8 cellular contexts compared by ENCODE assay signal in the genomic region with DNA sequence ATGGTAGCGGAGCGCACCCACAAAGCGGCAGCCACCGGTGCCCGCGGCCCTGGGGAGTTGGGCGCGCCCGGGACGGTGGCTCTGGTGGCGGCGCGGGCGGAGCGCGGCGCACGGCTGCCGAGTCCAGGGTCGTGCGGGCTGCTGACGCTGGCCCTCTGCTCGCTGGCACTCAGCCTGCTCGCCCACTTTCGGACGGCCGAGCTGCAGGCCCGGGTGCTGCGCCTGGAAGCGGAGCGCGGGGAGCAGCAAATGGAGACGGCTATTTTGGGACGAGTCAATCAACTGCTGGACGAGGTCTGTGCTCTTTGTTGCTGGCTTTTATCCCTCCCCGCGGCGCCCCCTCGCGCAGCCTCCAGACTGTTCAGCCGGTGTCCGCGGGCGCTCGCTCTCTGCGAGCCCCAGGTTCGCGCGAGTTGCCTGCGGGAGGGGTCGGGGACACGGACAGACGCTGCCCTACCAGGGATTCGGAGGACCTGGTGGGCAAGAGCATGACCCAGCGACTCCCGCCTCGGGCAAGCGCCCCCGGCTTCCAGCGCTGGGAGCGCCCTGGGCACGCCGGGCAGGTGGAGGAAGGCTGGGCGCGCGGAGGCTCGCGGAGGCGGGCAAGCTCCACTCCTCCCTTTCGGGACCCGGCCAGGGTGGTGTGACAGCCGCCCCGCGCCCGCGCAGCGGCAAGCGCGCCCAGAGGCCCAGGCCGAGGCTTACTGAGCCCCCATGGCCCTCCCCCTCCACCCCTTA. TPM values are rescaled to one million over a fixed set of nuclear protein-coding genes. Genes with fewer than 3 reads are reported as not detected.
DNase-seq lines count a peak whose midpoint lies in the region; ATAC-seq, FAIRE-seq and TF ChIP-seq lines count a peak whose summit lies in the region.

No MANE protein-coding gene starts in this region.

- H3K9ac ChIP-seq in SK-N-MC (ENCODE audit: insufficient read length) = no peak overlapping the region

- TF ChIP-seq CTCF in Calu3 (IDR thresholded peaks at IDR 0.05; ENCODE audit: unreplicated experiment) (no peak), glutamatergic neuron (IDR thresholded peaks at IDR 0.05; ENCODE audit: partially characterized antibody, unreplicated experiment) (peak; percentile 3), pancreas (IDR thresholded peaks at IDR 0.05) (no peak)

- peaks cover 0 to 9% (median 4%) of the 10 kb centered on the region in 4 donors for H3K27me3 ChIP-seq in pancreas

- H3K27ac Mint-ChIP-seq in Calu3 (ENCODE audit: unreplicated experiment) (no peak overlapping the region), glutamatergic neuron (ENCODE audit: unreplicated experiment) (no peak overlapping the region), T-cell (no peak overlapping the region)

- H3K4me3 Mint-ChIP-seq in Calu3 (ENCODE audit: low read depth, unreplicated experiment) (peak overlapping the region; percentile 71), glutamatergic neuron (ENCODE audit: unreplicated experiment) (peak overlapping the region; percentile 87), T-cell (peak overlapping the region in 1 of 3 donors; percentile 58)

- intact Hi-C loops in Calu3 (cut with micrococcal nuclease; ENCODE audit: unreplicated experiment) = loop anchor here (5.0 kb wide), 1 partner anchor 110 kb away; no protein-coding TSS in a partner anchor
- intact Hi-C loops in pancreas (cut with DNase I) = no loop called here

- no peak overlapping the region for H3K27ac ChIP-seq in SK-N-MC
- no peak overlapping the region for H3K27ac ChIP-seq in pancreas

- H3K4me1 Mint-ChIP-seq in Calu3 (ENCODE audit: low read depth, unreplicated experiment) (peaks cover 9% of the 10 kb centered on the region), glutamatergic neuron (ENCODE audit: low read depth, unreplicated experiment) (peaks cover 21% of the 10 kb centered on the region), T-cell (peaks cover 10 to 15% (median 11%) of the 10 kb centered on the region in 3 donors)

- no peaks in the 10 kb centered on the region for H3K9me3 Mint-ChIP-seq in Calu3 (ENCODE audit: low read depth, unreplicated experiment)
- H3K9me3 Mint-ChIP-seq in glutamatergic neuron (ENCODE audit: unreplicated experiment) = peaks cover 4% of the 10 kb centered on the region
- no peaks in the 10 kb centered on the region for H3K9me3 Mint-ChIP-seq in T-cell

- H3K9me3 ChIP-seq in SK-N-MC (ENCODE audit: low read depth, low read length) = no peaks in the 10 kb centered on the region
- H3K9me3 ChIP-seq in pancreas = no peaks in the 10 kb centered on the region

- FAIRE-seq in pancreas (lab: Jason Lieb, UNC) = no peak

- H3K4me3 ChIP-seq in SK-N-MC (peak overlapping the region; percentile 76), pancreas (peak overlapping the region; percentile 0 to 46 (median 32))

- peak; percentile 58 for DNase-seq in Calu3
- DNase-seq in SK-N-MC (ENCODE audit: low read depth, low spot score) = no peak
- peak; percentile 61 for DNase-seq in glutamatergic neuron
- DNase-seq in pancreas = peak in 2 of 6 donors; percentile 17 to 65
- DNase-seq in T-cell = no peak
- DNase-seq in activated CD8-positive, alpha-beta memory T cell treated with anti-CD3 and anti-CD28 coated beads, Interleukin-2, amount 50 U/mL, for 48 hours = no peak
- no peak for DNase-seq in OCI-M2 (lab: John Stamatoyannopoulos, UW; ENCODE audit: unreplicated experiment)

- no TSS peak for BruUV-seq in Calu3 (replicated peaks; lab: Mats Ljungman, UMichigan)

- H3K4me1 ChIP-seq in pancreas = peaks cover 4 to 10% (median 8%) of the 10 kb centered on the region in 3 donors

- POLR2A ChIA-PET in T-cell (lab: Charles Lee) = no interaction called here

- ATAC-seq in pancreas (peak; percentile 28 to 67 (median 50)), T-cell (replicated peaks in 1 of 4) (no peak), GM21515 (IDR thresholded peaks at IDR 0.05; ENCODE audit: unreplicated experiment) (no peak)

- CTCF ChIA-PET in Calu3 (lab: Charles Lee) = interaction anchor here (1.0 kb wide), 1 partner anchor 67 kb away, joined by 3 read pairs; no protein-coding TSS in a partner anchor
- CTCF ChIA-PET in T-cell (lab: Charles Lee) = no interaction called here

- 1 to 5% methylated on average over 69 to 80 of the region's 80 CpGs for WGBS in pancreas, 2 donors

- no peaks in the 10 kb centered on the region for H3K36me3 Mint-ChIP-seq in Calu3 (ENCODE audit: insufficient read depth, unreplicated experiment)
- H3K36me3 Mint-ChIP-seq in glutamatergic neuron (ENCODE audit: unreplicated experiment) = peaks cover 4% of the 10 kb centered on the region
- no peaks in the 10 kb centered on the region for H3K36me3 Mint-ChIP-seq in T-cell

- H3K36me3 ChIP-seq in SK-N-MC (ENCODE audit: insufficient read depth, low read length) (no peaks in the 10 kb centered on the region), pancreas (no peaks in the 10 kb centered on the region)

- H3K27me3 Mint-ChIP-seq in Calu3 (ENCODE audit: unreplicated experiment) = peaks cover 82% of the 10 kb centered on the region
- H3K27me3 Mint-ChIP-seq in glutamatergic neuron (ENCODE audit: unreplicated experiment) = peaks cover 13% of the 10 kb centered on the region
- H3K27me3 Mint-ChIP-seq in T-cell = peaks cover 35 to 51% of the 10 kb centered on the region in 2 donors

RNA-seq across cellular contexts. Expression of a gene that starts 0.9 kb away (rescaled TPM):
- total RNA-seq in Calu3 (2022) (0.24 TPM in 1 of 2 replicates, not detected in the other), glutamatergic neuron (ENCODE audit: unreplicated experiment) (8.5 TPM), pancreas (1 to 10 TPM in 1 of 6 donors, under 1 TPM in 5; 0.35 to 1.1 (median 0.84) TPM), T-cell (under 1 TPM in 1 of 5 donors, not detected in 4; 0.09 TPM)
- polyA plus RNA-seq in pancreas = 10 to 100 TPM in 1 of 2 donors, 1 to 10 TPM in 1; 2.2 to 11.7 TPM

Comparison
In these comparisons a context has a peak if more than half of its experiments do, and no peak if none do; other contexts are left out.
1. DNase-seq: peak in Calu3 (single experiment) and glutamatergic neuron (single experiment); none in SK-N-MC (single experiment), T-cell (0 of 34), activated CD8-positive, alpha-beta memory T cell treated with anti-CD3 and anti-CD28 coated beads, Interleukin-2, amount 50 U/mL, for 48 hours (single experiment) and OCI-M2 (single experiment).
2. ATAC-seq: peak in pancreas (4 of 4); none in T-cell (0 of 4) and GM21515 (single experiment).